ENCODE assay signal across 16 cellular contexts in the genomic region with DNA sequence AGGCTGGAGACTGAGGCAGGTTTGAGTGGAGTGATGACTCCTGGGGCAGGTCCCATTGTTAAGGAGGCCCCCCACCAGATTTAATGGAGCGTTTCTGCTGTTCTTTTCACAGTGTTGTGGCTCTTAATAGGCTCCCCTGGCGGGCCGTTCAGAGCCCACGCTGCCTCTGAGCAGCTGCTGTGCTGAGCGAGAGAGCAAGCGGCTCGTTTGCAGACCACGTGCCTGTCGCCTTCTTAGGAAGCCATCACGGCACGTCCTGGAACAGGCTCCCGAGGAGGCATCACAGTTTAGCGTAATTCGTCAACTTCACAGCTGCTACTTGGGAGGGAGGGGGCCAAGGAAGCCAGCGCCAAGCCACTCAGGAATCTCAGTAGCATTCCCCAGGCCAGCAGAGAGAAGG.
A peak's percentile ranks its signal among the peaks of the same experiment; 100 is the strongest.
DNase-seq lines count a peak whose midpoint lies in the region; ATAC-seq and TF ChIP-seq lines count a peak whose summit lies in the region.
"Had no signal": no experiment of that assay in that cellular context is flagged by ENCODE, and none has a peak within 500 bp of the region (broad histone marks: within the 10 kb centered on the region; RNA-seq: fewer than 3 reads in every experiment).

No MANE protein-coding gene starts in this region.

- TF ChIP-seq EP300 in gastroesophageal sphincter (IDR thresholded peaks at IDR 0.05): no peak

- no peak overlapping the region for H4K8ac ChIP-seq in neuronal stem cell (ENCODE audit: low read depth, low read length)

- H3K18ac ChIP-seq in neuronal stem cell (ENCODE audit: low read length): peak overlapping the region; percentile 4

- H3K27me3 ChIP-seq in H7 (ENCODE audit: control insufficient read depth, insufficient read depth, low read length) (peaks cover 10% of the 10 kb centered on the region; the same call in 1 of the 2 replicates), gastroesophageal sphincter (no peaks in the 10 kb centered on the region), neuronal stem cell (ENCODE audit: control insufficient read depth in 3 of 3, insufficient read depth in 3 of 3, low read depth in 1 of 3, low read length in 3 of 3) (peaks cover 0 to 41% (median 5%) of the 10 kb centered on the region in 3 experiments)
- H3K27me3 ChIP-seq: BLaER1 treated with 17β-estradiol and CSF1 and Interleukin-3, amounts not matched to agents 10 nM and 100 nM; cardiac muscle cell; right lobe of liver; transverse colon had no signal

- H2BK15ac ChIP-seq in neuronal stem cell (ENCODE audit: low read length): no peak overlapping the region

- H2AK5ac ChIP-seq in neuronal stem cell (ENCODE audit: low read depth, low read length): no peak overlapping the region

- H3K9me3 ChIP-seq in gastroesophageal sphincter (no peaks in the 10 kb centered on the region), neuronal stem cell (replicated peaks in 1 of 2; ENCODE audit: control insufficient read depth in 2 of 2, insufficient read depth in 1 of 2, low read depth in 1 of 2, low read length in 2 of 2) (no peaks in the 10 kb centered on the region)
- H3K9me3 ChIP-seq: BLaER1 treated with 17β-estradiol and CSF1 and Interleukin-3, amounts not matched to agents 10 nM and 100 nM; right lobe of liver; transverse colon had no signal

- H2AFZ ChIP-seq in neuronal stem cell (ENCODE audit: low read length): peak overlapping the region; percentile 81

- H3K4me2 ChIP-seq in neuronal stem cell (ENCODE audit: insufficient read depth, low read length, poor library complexity, severe bottlenecking): no peak overlapping the region
- H3K4me2 ChIP-seq: BLaER1 treated with 17β-estradiol and CSF1 and Interleukin-3, amounts not matched to agents 10 nM and 100 nM had no signal

- WGBS in gastroesophageal sphincter (ENCODE audit: low coverage in 1 of 2), 2 donors: no CpG with 5 or more reads among the region's 15 CpGs
- WGBS in neuronal stem cell (ENCODE audit: extremely low coverage in 2 of 2, insufficient read length in 2 of 2, insufficient replicate concordance in 1 of 2), 2 donors: no CpG with 5 or more reads among the region's 15 CpGs

- no peak overlapping the region for H3K4me3 ChIP-seq in H7 (ENCODE audit: insufficient read depth, low read depth, low read length)
- H3K4me3 ChIP-seq in gastroesophageal sphincter: no peak overlapping the region
- no peak overlapping the region for H3K4me3 ChIP-seq in neuronal stem cell (ENCODE audit: low read length in 2 of 2)
- H3K4me3 ChIP-seq: BLaER1 treated with 17β-estradiol and CSF1 and Interleukin-3, amounts not matched to agents 10 nM and 100 nM; cardiac muscle cell; right lobe of liver; transverse colon had no signal

- no peak overlapping the region for H3K23ac ChIP-seq in neuronal stem cell (ENCODE audit: low read depth, low read length, poor library complexity)

- H3K4me1 ChIP-seq in gastroesophageal sphincter (peaks cover 0 to 20% (median 3%) of the 10 kb centered on the region in 3 donors), neuronal stem cell (ENCODE audit: control insufficient read depth in 2 of 2, insufficient read depth in 1 of 2, low read depth in 1 of 2, low read length in 2 of 2) (peaks cover 0 to 3% of the 10 kb centered on the region in 2 donors)
- H3K4me1 ChIP-seq: right lobe of liver, transverse colon had no signal

- ATAC-seq in gastroesophageal sphincter (peak; percentile 69), GM18873 (IDR thresholded peaks at IDR 0.05; ENCODE audit: low FRiP score, unreplicated experiment) (no peak), HG03571 (IDR thresholded peaks at IDR 0.05; ENCODE audit: unreplicated experiment) (no peak)
- ATAC-seq: right lobe of liver had no signal

- no peak overlapping the region for H3K14ac ChIP-seq in neuronal stem cell (ENCODE audit: low read length)

- H4K91ac ChIP-seq in neuronal stem cell (ENCODE audit: low read depth, low read length, poor library complexity): no peak overlapping the region

- no peak overlapping the region for H2BK120ac ChIP-seq in neuronal stem cell (ENCODE audit: low read depth, low read length)

- peak; percentile 43 for DNase-seq in H7
- DNase-seq in NCI-H2171 (lab: John Stamatoyannopoulos, UW): peak; percentile 58
- DNase-seq in neuronal stem cell (ENCODE audit: low spot score): no peak
- DNase-seq in COLO668 (lab: John Stamatoyannopoulos, UW; ENCODE audit: unreplicated experiment): no peak
- DNase-seq in activated CD8-positive, alpha-beta memory T cell treated with anti-CD3 and anti-CD28 coated beads, Interleukin-2, amount 50 U/mL, for 4 hours: no peak
- DNase-seq: activated naive CD4-positive, alpha-beta T cell treated with anti-CD3 and anti-CD28 coated beads, Interleukin-2, amount 10 ng/mL, durations not matched to agents 7 days and 5 days; NCI-H2081 treated with DMSO at 0.1 percent for 48 hours; right lobe of liver; stimulated activated CD4-positive, alpha-beta T cell treated with anti-CD3 and anti-CD28 coated beads, Interleukin-4, amount 100 ng/mL, for 24 hours; SW 1271; transverse colon had no signal

- no peak overlapping the region for H3K9ac ChIP-seq in neuronal stem cell (ENCODE audit: low read depth, low read length, poor library complexity)
- H3K9ac ChIP-seq: BLaER1 treated with 17β-estradiol and CSF1 and Interleukin-3, amounts not matched to agents 10 nM and 100 nM had no signal

- no peak for TF ChIP-seq CTCF in gastroesophageal sphincter (IDR thresholded peaks at IDR 0.05)

- H3K27ac ChIP-seq in gastroesophageal sphincter (peak overlapping the region in 1 of 4 donors; percentile 31), neuronal stem cell (replicated peaks; ENCODE audit: low read length) (no peak overlapping the region)
- H3K27ac ChIP-seq: BLaER1 treated with 17β-estradiol and CSF1 and Interleukin-3, amounts not matched to agents 10 nM and 100 nM; cardiac muscle cell; right lobe of liver; transverse colon had no signal

- TF ChIP-seq POLR2A in gastroesophageal sphincter (IDR thresholded peaks at IDR 0.05): no peak

- no peak overlapping the region for H2BK5ac ChIP-seq in neuronal stem cell (ENCODE audit: low read length)

- H3K36me3 ChIP-seq in H7 (replicated peaks; ENCODE audit: control insufficient read depth, insufficient read depth, low read length) (no peaks in the 10 kb centered on the region), gastroesophageal sphincter (no peaks in the 10 kb centered on the region), neuronal stem cell (replicated peaks in 1 of 2; ENCODE audit: control insufficient read depth in 2 of 2, insufficient read depth in 2 of 2, low read length in 2 of 2) (no peaks in the 10 kb centered on the region)
- H3K36me3 ChIP-seq: BLaER1 treated with 17β-estradiol and CSF1 and Interleukin-3, amounts not matched to agents 10 nM and 100 nM; cardiac muscle cell; right lobe of liver; transverse colon had no signal

- no peaks in the 10 kb centered on the region for H3K79me1 ChIP-seq in neuronal stem cell (ENCODE audit: low read depth, low read length)

- no peak overlapping the region for H2BK12ac ChIP-seq in neuronal stem cell (ENCODE audit: low read length)

- H3K4ac ChIP-seq in neuronal stem cell (ENCODE audit: low read length): no peak overlapping the region

Comparison
In these comparisons a context has a peak if more than half of its experiments do, and no peak if none do; other contexts are left out.
1. DNase-seq: peak in H7 (single experiment) and NCI-H2171 (single experiment); none in neuronal stem cell (single experiment), COLO668 (single experiment) and activated CD8-positive, alpha-beta memory T cell treated with anti-CD3 and anti-CD28 coated beads, Interleukin-2, amount 50 U/mL, for 4 hours (single experiment).